Comparison of ENCODE assay signal across 2 cellular contexts in the genomic region with DNA sequence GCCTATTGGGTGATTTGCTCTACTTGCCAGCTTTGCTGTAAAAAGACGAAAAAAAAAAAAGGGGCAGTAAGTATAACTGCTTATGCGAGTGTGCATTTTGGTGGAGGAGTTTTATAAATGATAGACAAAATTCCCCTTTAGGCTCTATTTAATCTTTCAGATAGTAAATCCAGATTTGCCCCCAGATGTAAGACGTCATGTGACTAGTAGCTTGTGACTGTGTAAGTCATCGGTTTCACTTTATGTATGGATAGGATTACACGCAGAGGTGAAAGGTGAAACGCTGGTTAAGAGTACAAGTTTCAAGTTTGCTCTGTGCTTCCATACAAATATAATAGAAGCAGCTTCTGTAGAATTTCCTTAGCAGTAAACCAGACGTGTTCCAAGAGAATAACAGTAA.
A peak's percentile ranks its signal among the peaks of the same experiment; 100 is the strongest.
TF ChIP-seq lines count a peak whose summit lies in the region.

No MANE protein-coding gene starts in this region.

TF ChIP-seq in IMR-90, 13 proteins besides CTCF, POLR2A, EP300 and RAD21:
- TF ChIP-seq, protein P1, sequence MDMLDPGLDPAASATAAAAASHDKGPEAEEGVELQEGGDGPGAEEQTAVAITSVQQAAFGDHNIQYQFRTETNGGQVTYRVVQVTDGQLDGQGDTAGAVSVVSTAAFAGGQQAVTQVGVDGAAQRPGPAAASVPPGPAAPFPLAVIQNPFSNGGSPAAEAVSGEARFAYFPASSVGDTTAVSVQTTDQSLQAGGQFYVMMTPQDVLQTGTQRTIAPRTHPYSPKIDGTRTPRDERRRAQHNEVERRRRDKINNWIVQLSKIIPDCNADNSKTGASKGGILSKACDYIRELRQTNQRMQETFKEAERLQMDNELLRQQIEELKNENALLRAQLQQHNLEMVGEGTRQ (IDR thresholded peaks at IDR 0.05; ENCODE audit: low read depth, low read length): peak; percentile 52
- TF ChIP-seq, protein P2, sequence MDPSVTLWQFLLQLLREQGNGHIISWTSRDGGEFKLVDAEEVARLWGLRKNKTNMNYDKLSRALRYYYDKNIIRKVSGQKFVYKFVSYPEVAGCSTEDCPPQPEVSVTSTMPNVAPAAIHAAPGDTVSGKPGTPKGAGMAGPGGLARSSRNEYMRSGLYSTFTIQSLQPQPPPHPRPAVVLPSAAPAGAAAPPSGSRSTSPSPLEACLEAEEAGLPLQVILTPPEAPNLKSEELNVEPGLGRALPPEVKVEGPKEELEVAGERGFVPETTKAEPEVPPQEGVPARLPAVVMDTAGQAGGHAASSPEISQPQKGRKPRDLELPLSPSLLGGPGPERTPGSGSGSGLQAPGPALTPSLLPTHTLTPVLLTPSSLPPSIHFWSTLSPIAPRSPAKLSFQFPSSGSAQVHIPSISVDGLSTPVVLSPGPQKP (IDR thresholded peaks at IDR 0.05; ENCODE audit: borderline replicate concordance, low read depth, low read length): no peak
TF ChIP-seq in IMR-90: peak in this region for 1.

TF ChIP-seq in K562, 482 proteins besides CTCF, POLR2A, EP300 and RAD21:
- TF ChIP-seq TOE1 (IDR thresholded peaks at IDR 0.05; ENCODE audit: borderline replicate concordance) (peak; percentile 50; the same call in 1 of the 2 replicates), TOE1 (CRISPR knock-in tag; IDR thresholded peaks at IDR 0.05; ENCODE audit: borderline replicate concordance, low read depth) (no peak), NCOA4 (IDR thresholded peaks at IDR 0.05; ENCODE audit: partially characterized antibody) (no peak), ZNF584 (CRISPR knock-in tag; IDR thresholded peaks at IDR 0.05; ENCODE audit: low read depth) (0 out of 2 replicates have a peak, but pooled peaks have one; percentile 32), ZNF175 (CRISPR knock-in tag; IDR thresholded peaks at IDR 0.05; ENCODE audit: low read depth) (0 out of 2 replicates have a peak, but pooled peaks have one; percentile 60), JUN (IDR thresholded peaks at IDR 0.05; ENCODE audit: borderline replicate concordance, low read depth, low read length) (peak; percentile 20; the same call in 1 of the 2 replicates), JUN (CRISPR knock-in tag; IDR thresholded peaks at IDR 0.05; ENCODE audit: borderline replicate concordance) (no peak), RAD51 (IDR thresholded peaks at IDR 0.05; ENCODE audit: borderline replicate concordance, low read depth) (peak; percentile 62), NR2C1 (IDR thresholded peaks at IDR 0.05) (peak; percentile 66; the same call in 1 of the 2 replicates), NR2C1 (tag; IDR thresholded peaks at IDR 0.05) (peak; percentile 83), NR2C2 (CRISPR knock-in tag; IDR thresholded peaks at IDR 0.05) (no peak), NR2C2 (tag; IDR thresholded peaks at IDR 0.05) (peak; percentile 87)
- TF ChIP-seq, protein P3, sequence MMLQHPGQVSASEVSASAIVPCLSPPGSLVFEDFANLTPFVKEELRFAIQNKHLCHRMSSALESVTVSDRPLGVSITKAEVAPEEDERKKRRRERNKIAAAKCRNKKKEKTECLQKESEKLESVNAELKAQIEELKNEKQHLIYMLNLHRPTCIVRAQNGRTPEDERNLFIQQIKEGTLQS (IDR thresholded peaks at IDR 0.05): no peak
- TF ChIP-seq, protein P3 (CRISPR knock-in tag; conservative IDR thresholded peaks at IDR 0.05): no peak
- TF ChIP-seq, protein P4, sequence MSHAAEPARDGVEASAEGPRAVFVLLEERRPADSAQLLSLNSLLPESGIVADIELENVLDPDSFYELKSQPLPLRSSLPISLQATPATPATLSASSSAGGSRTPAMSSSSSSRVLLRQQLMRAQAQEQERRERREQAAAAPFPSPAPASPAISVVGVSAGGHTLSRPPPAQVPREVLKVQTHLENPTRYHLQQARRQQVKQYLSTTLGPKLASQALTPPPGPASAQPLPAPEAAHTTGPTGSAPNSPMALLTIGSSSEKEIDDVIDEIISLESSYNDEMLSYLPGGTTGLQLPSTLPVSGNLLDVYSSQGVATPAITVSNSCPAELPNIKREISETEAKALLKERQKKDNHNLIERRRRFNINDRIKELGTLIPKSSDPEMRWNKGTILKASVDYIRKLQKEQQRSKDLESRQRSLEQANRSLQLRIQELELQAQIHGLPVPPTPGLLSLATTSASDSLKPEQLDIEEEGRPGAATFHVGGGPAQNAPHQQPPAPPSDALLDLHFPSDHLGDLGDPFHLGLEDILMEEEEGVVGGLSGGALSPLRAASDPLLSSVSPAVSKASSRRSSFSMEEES (CRISPR knock-in tag; IDR thresholded peaks at IDR 0.05): peak; percentile 93
- TF ChIP-seq, protein P5, sequence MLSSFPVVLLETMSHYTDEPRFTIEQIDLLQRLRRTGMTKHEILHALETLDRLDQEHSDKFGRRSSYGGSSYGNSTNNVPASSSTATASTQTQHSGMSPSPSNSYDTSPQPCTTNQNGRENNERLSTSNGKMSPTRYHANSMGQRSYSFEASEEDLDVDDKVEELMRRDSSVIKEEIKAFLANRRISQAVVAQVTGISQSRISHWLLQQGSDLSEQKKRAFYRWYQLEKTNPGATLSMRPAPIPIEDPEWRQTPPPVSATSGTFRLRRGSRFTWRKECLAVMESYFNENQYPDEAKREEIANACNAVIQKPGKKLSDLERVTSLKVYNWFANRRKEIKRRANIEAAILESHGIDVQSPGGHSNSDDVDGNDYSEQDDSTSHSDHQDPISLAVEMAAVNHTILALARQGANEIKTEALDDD (IDR thresholded peaks at IDR 0.05): peak; percentile 81
- TF ChIP-seq, protein P6, sequence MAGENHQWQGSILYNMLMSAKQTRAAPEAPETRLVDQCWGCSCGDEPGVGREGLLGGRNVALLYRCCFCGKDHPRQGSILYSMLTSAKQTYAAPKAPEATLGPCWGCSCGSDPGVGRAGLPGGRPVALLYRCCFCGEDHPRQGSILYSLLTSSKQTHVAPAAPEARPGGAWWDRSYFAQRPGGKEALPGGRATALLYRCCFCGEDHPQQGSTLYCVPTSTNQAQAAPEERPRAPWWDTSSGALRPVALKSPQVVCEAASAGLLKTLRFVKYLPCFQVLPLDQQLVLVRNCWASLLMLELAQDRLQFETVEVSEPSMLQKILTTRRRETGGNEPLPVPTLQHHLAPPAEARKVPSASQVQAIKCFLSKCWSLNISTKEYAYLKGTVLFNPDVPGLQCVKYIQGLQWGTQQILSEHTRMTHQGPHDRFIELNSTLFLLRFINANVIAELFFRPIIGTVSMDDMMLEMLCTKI (IDR thresholded peaks at IDR 0.05; ENCODE audit: partially characterized antibody): no peak
- TF ChIP-seq, protein P7, sequence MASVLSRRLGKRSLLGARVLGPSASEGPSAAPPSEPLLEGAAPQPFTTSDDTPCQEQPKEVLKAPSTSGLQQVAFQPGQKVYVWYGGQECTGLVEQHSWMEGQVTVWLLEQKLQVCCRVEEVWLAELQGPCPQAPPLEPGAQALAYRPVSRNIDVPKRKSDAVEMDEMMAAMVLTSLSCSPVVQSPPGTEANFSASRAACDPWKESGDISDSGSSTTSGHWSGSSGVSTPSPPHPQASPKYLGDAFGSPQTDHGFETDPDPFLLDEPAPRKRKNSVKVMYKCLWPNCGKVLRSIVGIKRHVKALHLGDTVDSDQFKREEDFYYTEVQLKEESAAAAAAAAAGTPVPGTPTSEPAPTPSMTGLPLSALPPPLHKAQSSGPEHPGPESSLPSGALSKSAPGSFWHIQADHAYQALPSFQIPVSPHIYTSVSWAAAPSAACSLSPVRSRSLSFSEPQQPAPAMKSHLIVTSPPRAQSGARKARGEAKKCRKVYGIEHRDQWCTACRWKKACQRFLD (CRISPR knock-in tag; IDR thresholded peaks at IDR 0.05): 0 out of 2 replicates have a peak, but pooled peaks have one; percentile 43
